ENCODE assay signal across 26 cellular contexts in genomic region chr2:127625146-127625943, GRCh38. TPM values are rescaled to one million over a fixed set of nuclear protein-coding genes. Genes with fewer than 3 reads are reported as not detected.
A peak's percentile ranks its signal among the peaks of the same experiment; 100 is the strongest.
DNase-seq lines count a peak whose midpoint lies in the region; ATAC-seq and TF ChIP-seq lines count a peak whose summit lies in the region.
"Had no signal": no experiment of that assay in that cellular context is flagged by ENCODE, and none has a peak within 500 bp of the region (broad histone marks: within the 10 kb centered on the region; RNA-seq: fewer than 3 reads in every experiment).

No MANE protein-coding gene starts in this region.

- no peaks in the 10 kb centered on the region for H3K36me3 Mint-ChIP-seq in activated naive CD8-positive, alpha-beta T cell treated with anti-CD3 and anti-CD28 coated beads, Interleukin-2, amount 10 ng/mL, durations not matched to agents 7 days and 5 days
- H3K36me3 Mint-ChIP-seq in activated naive CD8-positive, alpha-beta T cell treated with anti-CD3 and anti-CD28 coated beads, Interleukin-2, amount 50 U/mL, for 24 hours (ENCODE audit: low read depth): no peaks in the 10 kb centered on the region
- H3K36me3 Mint-ChIP-seq: activated naive CD4-positive, alpha-beta T cell treated with anti-CD3 and anti-CD28 coated beads, Interleukin-2, amount 50 U/mL, for 72 hours had no signal

- BruUV-seq in Panc1 (replicated peaks; lab: Mats Ljungman, UMichigan): no TSS peak

- H3K18ac ChIP-seq in mesendoderm (ENCODE audit: low read length): no peak overlapping the region

- ATAC-seq in activated naive CD8-positive, alpha-beta T cell treated with anti-CD3 and anti-CD28 coated beads, Interleukin-2, amount 10 ng/mL, durations not matched to agents 7 days and 5 days (ENCODE audit: low read depth): no peak
- ATAC-seq in activated naive CD8-positive, alpha-beta T cell treated with anti-CD3 and anti-CD28 coated beads, Interleukin-2, amount 50 U/mL, for 24 hours: no peak
- ATAC-seq in Panc1 (peak; percentile 16; the same call in 1 of the 2 replicates), lower lobe of right lung (no peak), upper lobe of right lung (no peak)
- ATAC-seq: activated naive CD4-positive, alpha-beta T cell treated with anti-CD3 and anti-CD28 coated beads, Interleukin-2, amount 50 U/mL, for 72 hours; GM12878 had no signal

- H3K27me3 ChIP-seq in Panc1 (ENCODE audit: control insufficient read depth, insufficient read depth, low read length) (no peaks in the 10 kb centered on the region), lower lobe of right lung (ENCODE audit: low read depth) (no peaks in the 10 kb centered on the region), upper lobe of right lung (no peaks in the 10 kb centered on the region), mesendoderm (ENCODE audit: insufficient read depth, low read length, poor library complexity) (no peaks in the 10 kb centered on the region)

- no peaks in the 10 kb centered on the region for H3K27me3 Mint-ChIP-seq in activated naive CD8-positive, alpha-beta T cell treated with anti-CD3 and anti-CD28 coated beads, Interleukin-2, amount 10 ng/mL, durations not matched to agents 7 days and 5 days
- H3K27me3 Mint-ChIP-seq in activated naive CD8-positive, alpha-beta T cell treated with anti-CD3 and anti-CD28 coated beads, Interleukin-2, amount 50 U/mL, for 24 hours: no peaks in the 10 kb centered on the region
- H3K27me3 Mint-ChIP-seq: B cell; stimulated activated naive CD8-positive, alpha-beta T cell treated with anti-CD3 and anti-CD28 coated beads, Interleukin-15, Interleukin-2, amounts not matched to agents 100 ng/mL and 50 ng/mL, for 24 hours had no signal

- POLR2A ChIA-PET in activated naive CD8-positive, alpha-beta T cell treated with anti-CD3 and anti-CD28 coated beads, Interleukin-2, amount 10 ng/mL, durations not matched to agents 7 days and 5 days (lab: Charles Lee): interaction anchor here (0.6 kb wide), 1 partner anchor 470 kb away, joined by 6 read pairs; no protein-coding TSS in a partner anchor
- POLR2A ChIA-PET in Panc1 (lab: Charles Lee): interaction anchor here (0.6 kb wide), 1 partner anchor 321 kb away, joined by 3 read pairs; no protein-coding TSS in a partner anchor

- in situ Hi-C loops in Panc1 (cut with HindIII; ENCODE audit: low pct_unique_long_range_greater_than_20kb, low sequenced_read_pairs): no loop called here

- no peak overlapping the region for H2BK120ac ChIP-seq in mesendoderm (ENCODE audit: low read depth, low read length)

- H3K4me3 ChIP-seq in Panc1 (ENCODE audit: low read depth in 2 of 2, low read length in 2 of 2) (no peak overlapping the region), lower lobe of right lung (no peak overlapping the region), upper lobe of right lung (no peak overlapping the region), mesendoderm (ENCODE audit: low read length) (no peak overlapping the region)
- H3K4me3 ChIP-seq: GM12878, HAP-1, tibial artery had no signal

- H2AK5ac ChIP-seq in mesendoderm (ENCODE audit: low read length): no peak overlapping the region

- H4K5ac ChIP-seq in mesendoderm (ENCODE audit: low read length): no peak overlapping the region

- no peaks in the 10 kb centered on the region for H3K79me2 ChIP-seq in mesendoderm (ENCODE audit: control insufficient read depth, insufficient read depth, low read length)

- no peak for TF ChIP-seq CTCF in Panc1 (IDR thresholded peaks at IDR 0.05)
- no peak for TF ChIP-seq CTCF in lower lobe of right lung (IDR thresholded peaks at IDR 0.05)
- no peak for TF ChIP-seq CTCF in upper lobe of right lung (IDR thresholded peaks at IDR 0.05)

- H3K4me3 Mint-ChIP-seq in activated naive CD8-positive, alpha-beta T cell treated with anti-CD3 and anti-CD28 coated beads, Interleukin-2, amount 10 ng/mL, durations not matched to agents 7 days and 5 days: no peak overlapping the region
- no peak overlapping the region for H3K4me3 Mint-ChIP-seq in activated naive CD8-positive, alpha-beta T cell treated with anti-CD3 and anti-CD28 coated beads, Interleukin-2, amount 50 U/mL, for 24 hours
- H3K4me3 Mint-ChIP-seq: B cell; stimulated activated naive CD8-positive, alpha-beta T cell treated with anti-CD3 and anti-CD28 coated beads, Interleukin-15, Interleukin-2, amounts not matched to agents 100 ng/mL and 50 ng/mL, for 24 hours; T-helper 1 cell treated with Interleukin-12 subunit alpha and Interleukin-12 subunit beta and Interleukin-4 antibody, amounts not matched to agents 30 μg/mL and 1 μg/mL, for 36 hours had no signal

- H3K27ac ChIP-seq in Panc1 (ENCODE audit: low read length): no peak overlapping the region
- H3K27ac ChIP-seq in lower lobe of right lung: no peak overlapping the region
- no peak overlapping the region for H3K27ac ChIP-seq in upper lobe of right lung
- no peak overlapping the region for H3K27ac ChIP-seq in mesendoderm (ENCODE audit: low read depth, low read length)
- H3K27ac ChIP-seq: epithelial cell of prostate, tibial artery had no signal

- intact Hi-C loops in Panc1 (cut with micrococcal nuclease; ENCODE audit: unreplicated experiment): no loop called here
- intact Hi-C loops in lower lobe of right lung (cut with DNase I): no loop called here
- intact Hi-C loops in upper lobe of right lung (cut with DNase I): no loop called here

- no peak overlapping the region for H3K4me2 ChIP-seq in mesendoderm (ENCODE audit: low read length)

- no peaks in the 10 kb centered on the region for H3K79me1 ChIP-seq in mesendoderm (ENCODE audit: low read length)

- no peaks in the 10 kb centered on the region for H3K4me1 Mint-ChIP-seq in activated naive CD8-positive, alpha-beta T cell treated with anti-CD3 and anti-CD28 coated beads, Interleukin-2, amount 10 ng/mL, durations not matched to agents 7 days and 5 days
- H3K4me1 Mint-ChIP-seq in activated naive CD8-positive, alpha-beta T cell treated with anti-CD3 and anti-CD28 coated beads, Interleukin-2, amount 50 U/mL, for 24 hours: peaks cover 4% of the 10 kb centered on the region

- H3K9me3 ChIP-seq in Panc1 (ENCODE audit: control insufficient read depth, insufficient read depth, low read depth, low read length) (no peaks in the 10 kb centered on the region), lower lobe of right lung (no peaks in the 10 kb centered on the region), upper lobe of right lung (no peaks in the 10 kb centered on the region)
- H3K9me3 ChIP-seq: HAP-1, tibial artery had no signal

- no peak overlapping the region for H3K27ac Mint-ChIP-seq in activated naive CD8-positive, alpha-beta T cell treated with anti-CD3 and anti-CD28 coated beads, Interleukin-2, amount 10 ng/mL, durations not matched to agents 7 days and 5 days
- no peak overlapping the region for H3K27ac Mint-ChIP-seq in activated naive CD8-positive, alpha-beta T cell treated with anti-CD3 and anti-CD28 coated beads, Interleukin-2, amount 50 U/mL, for 24 hours
- H3K27ac Mint-ChIP-seq: stimulated activated naive CD8-positive, alpha-beta T cell treated with anti-CD3 and anti-CD28 coated beads, Interleukin-15, Interleukin-2, amounts not matched to agents 100 ng/mL and 50 ng/mL, for 24 hours; T-helper 1 cell treated with Interleukin-12 subunit alpha and Interleukin-12 subunit beta and Interleukin-4 antibody, amounts not matched to agents 30 μg/mL and 1 μg/mL, for 36 hours had no signal

- H3K4me1 ChIP-seq in Panc1 (ENCODE audit: control insufficient read depth, insufficient read depth, low read length) (no peaks in the 10 kb centered on the region), lower lobe of right lung (peaks cover 10% of the 10 kb centered on the region), upper lobe of right lung (no peaks in the 10 kb centered on the region), mesendoderm (ENCODE audit: control insufficient read depth, low read depth, low read length) (no peaks in the 10 kb centered on the region)
- H3K4me1 ChIP-seq: HAP-1, tibial artery had no signal

- no peak overlapping the region for H3K9ac ChIP-seq in mesendoderm (ENCODE audit: low read length)

- H3K56ac ChIP-seq in mesendoderm (ENCODE audit: low read length): no peak overlapping the region

- H2BK15ac ChIP-seq in mesendoderm (replicated peaks; ENCODE audit: low read depth): no peak overlapping the region

- DNase-seq in activated naive CD8-positive, alpha-beta T cell treated with anti-CD3 and anti-CD28 coated beads, Interleukin-2, amount 10 ng/mL, durations not matched to agents 7 days and 5 days: peak; percentile 33
- DNase-seq in activated naive CD8-positive, alpha-beta T cell treated with anti-CD3 and anti-CD28 coated beads, Interleukin-2, amount 50 U/mL, for 24 hours: no peak
- DNase-seq in Panc1 (ENCODE audit: low read depth, low spot score): no peak
- DNase-seq in lower lobe of right lung: peak; percentile 37
- peak; percentile 62 for DNase-seq in upper lobe of right lung
- no peak for DNase-seq in mesendoderm
- no peak for DNase-seq in iPS-NIHi7 (ENCODE audit: extremely low spot score)
- DNase-seq in NCI-H82 (lab: John Stamatoyannopoulos, UW): no peak
- DNase-seq: activated CD8-positive, alpha-beta memory T cell treated with anti-CD3 and anti-CD28 coated beads for 24 hours; COR-L47; DMS79 treated with DMSO at 0.1 percent for 48 hours; NCI-H1092; NCI-H187 treated with DMSO at 0.1 percent for 48 hours; stimulated activated CD4-positive, alpha-beta T cell treated with anti-CD3 and anti-CD28 coated beads, Interleukin-12 subunit alpha, Interleukin-12 subunit beta, amount 100 ng/mL, for 4 hours had no signal

- H2BK5ac ChIP-seq in mesendoderm (ENCODE audit: low read length): no peak overlapping the region

- H3K9me3 Mint-ChIP-seq in activated naive CD8-positive, alpha-beta T cell treated with anti-CD3 and anti-CD28 coated beads, Interleukin-2, amount 10 ng/mL, durations not matched to agents 7 days and 5 days: no peaks in the 10 kb centered on the region
- H3K9me3 Mint-ChIP-seq in activated naive CD8-positive, alpha-beta T cell treated with anti-CD3 and anti-CD28 coated beads, Interleukin-2, amount 50 U/mL, for 24 hours: no peaks in the 10 kb centered on the region
- H3K9me3 Mint-ChIP-seq: activated naive CD4-positive, alpha-beta T cell treated with anti-CD3 and anti-CD28 coated beads, Interleukin-2, amount 50 U/mL, for 72 hours; stimulated activated naive CD8-positive, alpha-beta T cell treated with anti-CD3 and anti-CD28 coated beads, Interleukin-15, Interleukin-2, amounts not matched to agents 100 ng/mL and 50 ng/mL, for 24 hours; T-helper 1 cell treated with Interleukin-12 subunit alpha and Interleukin-12 subunit beta and Interleukin-4 antibody, amounts not matched to agents 30 μg/mL and 1 μg/mL, for 36 hours had no signal

- CTCF ChIA-PET in Panc1 (lab: Charles Lee): interaction anchor here (1.0 kb wide), 1 partner anchor 34 kb away, joined by 3 read pairs; no protein-coding TSS in a partner anchor

- H3K36me3 ChIP-seq in Panc1 (ENCODE audit: control insufficient read depth, insufficient read depth, low read length) (no peaks in the 10 kb centered on the region), lower lobe of right lung (no peaks in the 10 kb centered on the region), upper lobe of right lung (no peaks in the 10 kb centered on the region), mesendoderm (ENCODE audit: control insufficient read depth, insufficient read depth, low read length) (no peaks in the 10 kb centered on the region)
- H3K36me3 ChIP-seq: HAP-1, tibial artery had no signal

- H3K23ac ChIP-seq in mesendoderm (ENCODE audit: low read length): no peak overlapping the region

- no CpG with 5 or more reads among the region's 16 CpGs for WGBS in mesendoderm (ENCODE audit: extremely low coverage, insufficient coverage, low lambda C conversion rate)

- no peak overlapping the region for H4K8ac ChIP-seq in mesendoderm (ENCODE audit: low read depth, low read length)

- H3K4ac ChIP-seq in mesendoderm (ENCODE audit: low read depth, low read length): no peak overlapping the region

RNA-seq across cellular contexts. Expression of gene GPR17, which starts 20.6 kb away (rescaled TPM):
- total RNA-seq in activated naive CD8-positive, alpha-beta T cell treated with anti-CD3 and anti-CD28 coated beads, Interleukin-2, amount 10 ng/mL, durations not matched to agents 7 days and 5 days: not detected
- not detected for total RNA-seq in Panc1 (2021; ENCODE audit: unreplicated experiment)
- polyA plus RNA-seq in Panc1 (2012; ENCODE audit: insufficient read length): not detected
- total RNA-seq in lower lobe of right lung: 0.18 TPM
- 0.49 TPM for total RNA-seq in upper lobe of right lung
- 0.03 TPM for polyA plus RNA-seq in mesendoderm (2013, experiment 1 of 2)
- polyA plus RNA-seq in mesendoderm (2013, experiment 2 of 2): 0.04 TPM
- total RNA-seq: activated naive CD4-positive, alpha-beta T cell treated with anti-CD3 and anti-CD28 coated beads, Interleukin-2, amount 50 U/mL, for 72 hours; B cell; GM12878; kidney epithelial cell; mesenteric fat pad; renal cortical epithelial cell; SK-MEL-5 had no signal
- polyA plus RNA-seq: GM12878 had no signal

RNA-seq across cellular contexts. Expression of gene LIMS2, which starts 50.0 kb away (rescaled TPM):
- 10 to 100 TPM; 21.7 to 24.9 TPM for total RNA-seq in activated naive CD8-positive, alpha-beta T cell treated with anti-CD3 and anti-CD28 coated beads, Interleukin-2, amount 10 ng/mL, durations not matched to agents 7 days and 5 days
- 8.9 TPM for total RNA-seq in Panc1 (2021; ENCODE audit: unreplicated experiment)
- 7.1 TPM for polyA plus RNA-seq in Panc1 (2012; ENCODE audit: insufficient read length)
- 148 TPM for total RNA-seq in lower lobe of right lung
- total RNA-seq in upper lobe of right lung: 161 TPM
- 5.0 TPM for polyA plus RNA-seq in mesendoderm (2013, experiment 1 of 2)
- 5.2 TPM for polyA plus RNA-seq in mesendoderm (2013, experiment 2 of 2)

Comparison
In these comparisons a context has a peak if more than half of its experiments do, and no peak if none do; other contexts are left out.
1. DNase-seq: peak in activated naive CD8-positive, alpha-beta T cell treated with anti-CD3 and anti-CD28 coated beads, Interleukin-2, amount 10 ng/mL, durations not matched to agents 7 days and 5 days (single experiment), lower lobe of right lung (single experiment) and upper lobe of right lung (single experiment); none in activated naive CD8-positive, alpha-beta T cell treated with anti-CD3 and anti-CD28 coated beads, Interleukin-2, amount 50 U/mL, for 24 hours (single experiment), Panc1 (single experiment), mesendoderm (single experiment), iPS-NIHi7 (single experiment) and NCI-H82 (single experiment).